ENCODE assay signal across 8 cellular contexts in the genomic region with DNA sequence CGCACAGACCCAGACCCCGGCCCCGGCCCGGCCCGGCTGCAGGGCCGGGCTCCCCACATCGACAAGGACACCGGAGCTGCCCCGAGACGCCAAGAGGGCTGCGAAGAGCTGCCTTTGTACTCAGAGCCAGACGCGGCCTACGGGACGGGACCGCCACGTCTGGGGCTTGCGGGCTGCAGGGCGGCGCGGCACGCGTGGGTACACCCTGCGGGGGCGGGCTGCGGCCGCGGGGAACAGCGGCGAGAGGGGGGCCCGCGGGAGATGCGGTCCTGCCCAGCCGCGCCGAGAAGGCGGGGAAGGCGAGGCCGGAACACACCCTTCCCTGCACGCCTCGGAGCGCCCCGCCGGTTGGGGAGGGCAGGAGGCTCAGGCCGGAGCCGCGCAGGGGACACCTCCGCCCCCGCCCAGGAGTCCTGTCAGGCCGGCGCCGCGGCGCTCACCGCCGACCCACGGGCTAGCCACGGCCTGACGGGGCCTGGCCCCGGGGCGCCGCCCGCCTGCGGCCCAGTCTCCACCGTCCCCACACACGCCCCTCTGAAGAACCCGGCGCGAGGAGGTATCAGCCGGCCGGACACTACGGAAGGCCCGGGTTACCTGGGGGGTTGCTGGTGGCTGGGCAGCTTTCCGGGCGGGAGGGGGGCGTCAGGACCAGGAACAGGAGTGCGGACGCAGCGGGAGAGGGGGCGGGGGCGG. TPM values are rescaled to one million over a fixed set of nuclear protein-coding genes. Genes with fewer than 3 reads are reported as not detected.
DNase-seq lines count a peak whose midpoint lies in the region; ATAC-seq and TF ChIP-seq lines count a peak whose summit lies in the region.

No MANE protein-coding gene starts in this region.

- H3K27me3 ChIP-seq in A673 (replicated peaks; ENCODE audit: insufficient read depth, low read depth, low read length, poor library complexity) = no peaks in the 10 kb centered on the region
- no peaks in the 10 kb centered on the region for H3K27me3 ChIP-seq in right lobe of liver

- no peak for TF ChIP-seq POLR2A in right lobe of liver (IDR thresholded peaks at IDR 0.05)

- H3K27ac Mint-ChIP-seq in central memory CD8-positive, alpha-beta T cell (ENCODE audit: low read depth) = peak overlapping the region; percentile 91

- WGBS in right lobe of liver (ENCODE audit: insufficient coverage, low coverage, low lambda C conversion rate, missing lambda C conversion rate) = 0% methylated on average over 3 of the region's 81 CpGs

- peaks cover 17% of the 10 kb centered on the region for H3K36me3 Mint-ChIP-seq in central memory CD8-positive, alpha-beta T cell (ENCODE audit: insufficient read depth)

- H3K9me3 ChIP-seq in A673 (ENCODE audit: low read depth, low read length, poor library complexity, severe bottlenecking) = no peaks in the 10 kb centered on the region
- no peaks in the 10 kb centered on the region for H3K9me3 ChIP-seq in right lobe of liver

- no TSS peak for BruUV-seq in A673 (replicated peaks; lab: Mats Ljungman, UMichigan)

- no peaks in the 10 kb centered on the region for H3K27me3 Mint-ChIP-seq in central memory CD8-positive, alpha-beta T cell

- no peak for TF ChIP-seq CTCF in A673 (conservative IDR thresholded peaks at IDR 0.05; ENCODE audit: low read depth, low read length)
- no peak for TF ChIP-seq CTCF in right lobe of liver (IDR thresholded peaks at IDR 0.05)

- peak overlapping the region; percentile 92 for H3K4me3 ChIP-seq in A673 (ENCODE audit: low read depth, low read length, poor library complexity, severe bottlenecking)
- peak overlapping the region; percentile 67 to 82 (median 79) for H3K4me3 ChIP-seq in right lobe of liver

- peaks cover 51% of the 10 kb centered on the region for H3K4me1 Mint-ChIP-seq in central memory CD8-positive, alpha-beta T cell

- H3K36me3 ChIP-seq in A673 (ENCODE audit: insufficient read depth, low read length, poor library complexity, severe bottlenecking) (no peaks in the 10 kb centered on the region), right lobe of liver (no peaks in the 10 kb centered on the region)

- peak overlapping the region; percentile 87 for H3K4me3 Mint-ChIP-seq in central memory CD8-positive, alpha-beta T cell

- H3K27ac ChIP-seq in A673 (ENCODE audit: low read depth, low read length, poor library complexity, severe bottlenecking) (peak overlapping the region; percentile 93), right lobe of liver (peak overlapping the region; percentile 89 to 92 (median 91))

- DNase-seq in A673 (ENCODE audit: low spot score) = no peak
- DNase-seq in activated CD4-positive, CD25-positive, alpha-beta regulatory T cell (lab: John Stamatoyannopoulos, UW) = peak in 3 of 4 experiments; percentile 19 to 32 (median 27)
- DNase-seq in central memory CD8-positive, alpha-beta T cell (ENCODE audit: low spot score in 2 of 2) = peak; percentile 21 to 38
- peak in 2 of 3 donors; percentile 54 to 63 for DNase-seq in right lobe of liver
- peak; percentile 14 for DNase-seq in stimulated activated CD8-positive, alpha-beta memory T cell treated with anti-CD3 and anti-CD28 coated beads, Interleukin-12 subunit alpha, Interleukin-12 subunit beta, amount 100 ng/mL, for 1 hour (ENCODE audit: low read depth)
- no peak for DNase-seq in dedifferentiated amniotic fluid mesenchymal stem cell (ENCODE audit: extremely low spot score)

- CTCF ChIA-PET in A673 (lab: Charles Lee) = interaction anchor here (0.9 kb wide), 1 partner anchor 11 kb away, joined by 3 read pairs; no protein-coding TSS in a partner anchor

- H3K4me1 ChIP-seq in A673 (ENCODE audit: insufficient read depth, low read length, poor library complexity, severe bottlenecking) (peaks cover 46% of the 10 kb centered on the region), right lobe of liver (peaks cover 0 to 32% (median 8%) of the 10 kb centered on the region in 4 donors)

- ATAC-seq in GM19023 (IDR thresholded peaks at IDR 0.05; ENCODE audit: unreplicated experiment) (peak; percentile 32), HG03280 (IDR thresholded peaks at IDR 0.05; ENCODE audit: unreplicated experiment) (peak; percentile 24), right lobe of liver (peak; percentile 35 to 58 (median 46))
- ATAC-seq in central memory CD8-positive, alpha-beta T cell (replicated peaks; ENCODE audit: extremely low read depth, poor library complexity, severe bottlenecking) = peak; percentile 39

- POLR2A ChIA-PET in A673 (lab: Charles Lee; ENCODE audit: low non-redundant PET) = interaction anchor here (0.5 kb wide), 1 partner anchor 198 kb away, joined by 4 read pairs; no protein-coding TSS in a partner anchor

- intact Hi-C loops in A673 (cut with micrococcal nuclease; ENCODE audit: unreplicated experiment) = no loop called here
- intact Hi-C loops in right lobe of liver (cut with DNase I) = no loop called here

- H3K9me3 Mint-ChIP-seq in central memory CD8-positive, alpha-beta T cell = no peaks in the 10 kb centered on the region

RNA-seq across cellular contexts. Expression of a gene that starts 0.5 kb away (rescaled TPM):
- total RNA-seq in A673 (2021) = 65.9 and 71.9 TPM in 2 replicates
- 10 to 100 TPM; 29.0 to 65.1 (median 53.5) TPM for total RNA-seq in right lobe of liver

Comparison
In these comparisons a context has a peak if more than half of its experiments do, and no peak if none do; other contexts are left out.
1. DNase-seq: peak in activated CD4-positive, CD25-positive, alpha-beta regulatory T cell (3 of 4), central memory CD8-positive, alpha-beta T cell (2 of 2), right lobe of liver (2 of 3) and stimulated activated CD8-positive, alpha-beta memory T cell treated with anti-CD3 and anti-CD28 coated beads, Interleukin-12 subunit alpha, Interleukin-12 subunit beta, amount 100 ng/mL, for 1 hour (single experiment); none in A673 (single experiment) and dedifferentiated amniotic fluid mesenchymal stem cell (single experiment).
2. Peak in every context shown above with its lines, with median percentiles within 50 percentile points of each other: ATAC-seq.